Comparison of ENCODE assay signal across 37 cellular contexts in the genomic region with DNA sequence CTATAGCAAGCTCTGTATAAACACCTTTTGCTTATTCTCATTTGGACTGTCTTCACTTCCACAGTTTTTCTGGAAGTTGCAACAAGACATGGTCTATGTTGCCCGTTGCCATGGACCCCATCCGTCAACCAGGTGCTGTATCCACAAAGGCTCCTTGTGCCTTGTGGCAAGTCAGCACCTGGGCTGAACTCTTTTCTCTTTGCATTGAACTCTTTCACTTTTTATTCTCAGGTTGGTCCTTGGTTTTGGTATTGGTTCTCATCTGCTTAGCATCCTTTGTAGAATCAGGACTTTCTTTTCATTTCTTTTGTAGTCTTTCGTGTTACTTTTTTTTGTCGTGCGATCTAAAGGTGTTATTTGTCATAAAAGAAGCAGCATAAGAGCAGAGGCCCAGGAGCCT. TPM values are rescaled to one million over a fixed set of nuclear protein-coding genes. Genes with fewer than 3 reads are reported as not detected.
"Had no signal": no experiment of that assay in that cellular context is flagged by ENCODE, and none has a peak within 500 bp of the region (broad histone marks: within the 10 kb centered on the region; RNA-seq: fewer than 3 reads in every experiment).

No MANE protein-coding gene starts in this region.

- H3K27ac ChIP-seq: adrenal gland, ascending aorta, body of pancreas, brain microvascular endothelial cell, breast epithelium, cardiac muscle cell, colonic mucosa had no signal

- H3K36me3 ChIP-seq: adrenal gland, ascending aorta, brain microvascular endothelial cell, breast epithelium, cardiac muscle cell, colonic mucosa had no signal

- ATAC-seq: activated naive CD4-positive, alpha-beta T cell treated with anti-CD3 and anti-CD28 coated beads, Interleukin-2, amount 50 U/mL, for 72 hours; activated naive CD8-positive, alpha-beta T cell treated with anti-CD3 and anti-CD28 coated beads, Interleukin-2, amount 50 U/mL, for 24 hours; activated T-cell treated with anti-CD3 and anti-CD28 coated beads, Interleukin-2, amount 50 U/mL, for 4 hours; activated T-cell treated with anti-CD3 and anti-CD28 coated beads, Interleukin-2, amount 50 U/mL, for 72 hours; activated T-helper 17 cell treated with anti-CD3 and anti-CD28 coated beads, Interleukin-2, amount 50 U/mL, for 72 hours; body of pancreas had no signal

- H3K4me1 ChIP-seq: adrenal gland, ascending aorta, breast epithelium, colonic mucosa had no signal

- H3K27me3 ChIP-seq: adrenal gland, ascending aorta, body of pancreas, brain microvascular endothelial cell, breast epithelium, cardiac muscle cell, colonic mucosa had no signal

- DNase-seq: activated effector memory CD4-positive, alpha-beta T cell treated with anti-CD3 and anti-CD28 coated beads, Interleukin-2, amount 50 U/mL, for 16 hours; activated effector memory CD4-positive, alpha-beta T cell treated with Interleukin-2 at 50 U/mL for 16 hours; activated gamma-delta T cell; activated gamma-delta T cell treated with Interleukin-2 at 50 U/mL for 16 hours; activated naive CD4-positive, alpha-beta T cell; activated naive CD4-positive, alpha-beta T cell treated with anti-CD3 and anti-CD28 coated beads for 36 hours; activated naive CD4-positive, alpha-beta T cell treated with anti-CD3 and anti-CD28 coated beads, Interleukin-2, amount 10 ng/mL, durations not matched to agents 7 days and 5 days; activated naive CD4-positive, alpha-beta T cell treated with anti-CD3 and anti-CD28 coated beads, Interleukin-2, amount 50 U/mL, for 16 hours; activated naive CD4-positive, alpha-beta T cell treated with Interleukin-2 at 50 U/mL for 16 hours; activated naive CD8-positive, alpha-beta T cell treated with anti-CD3 and anti-CD28 coated beads for 36 hours; activated naive CD8-positive, alpha-beta T cell treated with anti-CD3 and anti-CD28 coated beads, Interleukin-2, amount 10 ng/mL, durations not matched to agents 7 days and 5 days; activated naive CD8-positive, alpha-beta T cell treated with anti-CD3 and anti-CD28 coated beads, Interleukin-2, amount 50 U/mL, for 24 hours; activated T-cell treated with anti-CD3 and anti-CD28 coated beads, Interleukin-2, amount 50 U/mL, for 4 hours; activated T-cell treated with anti-CD3 and anti-CD28 coated beads, Interleukin-2, amount 50 U/mL, for 48 hours; activated T-cell treated with anti-CD3 and anti-CD28 coated beads, Interleukin-2, amount 50 U/mL, for 72 hours; adrenal gland; amniotic stem cell; amygdala; anterior cingulate cortex; aorta; body of pancreas; brain microvascular endothelial cell; caudate nucleus; cerebellar nuclear complex; colonic mucosa had no signal

- H3K9me3 ChIP-seq: adrenal gland, ascending aorta, body of pancreas, breast epithelium, colonic mucosa had no signal

- H3K4me3 ChIP-seq: adrenal gland, ascending aorta, body of pancreas, breast epithelium, cardiac muscle cell, colonic mucosa had no signal

RNA-seq across cellular contexts. Expression of a gene that starts 5.0 kb away (rescaled TPM):
- total RNA-seq: activated naive CD4-positive, alpha-beta T cell treated with anti-CD3 and anti-CD28 coated beads for 36 hours; activated naive CD4-positive, alpha-beta T cell treated with anti-CD3 and anti-CD28 coated beads, Interleukin-2, amount 50 U/mL, for 72 hours; activated naive CD8-positive, alpha-beta T cell treated with anti-CD3 and anti-CD28 coated beads for 36 hours; activated naive CD8-positive, alpha-beta T cell treated with anti-CD3 and anti-CD28 coated beads, Interleukin-2, amount 10 ng/mL, durations not matched to agents 7 days and 5 days; activated T-cell treated with anti-CD3 and anti-CD28 coated beads, Interleukin-2, amount 50 U/mL, for 72 hours; activated T-helper 1 cell treated with anti-CD3 and anti-CD28 coated beads, Interleukin-12 subunit alpha, Interleukin-12 subunit beta, Interleukin-2, Interleukin-4 antibody, amounts not matched to agents 30 ng/mL and 10 ng/mL and 1 ng/mL, durations not matched to agents 14 hours and 24 hours and 36 hours; activated T-helper 17 cell treated with anti-CD3 and anti-CD28 coated beads, Interleukin-2, amount 50 U/mL, for 72 hours; activated T-helper 2 cell treated with anti-CD3 and anti-CD28 coated beads, Interferon-gamma antibody, Interleukin-2, Interleukin-4, amounts not matched to agents 10 μg/mL and 5 μg/mL and 100 μg/mL, durations not matched to agents 14 hours and 24 hours and 36 hours; bronchial epithelial cell; cardiac muscle cell; cardiac septum; cerebellum; chondrocyte had no signal

RNA-seq across cellular contexts. Expression of a gene that starts 32.0 kb away (rescaled TPM):
- total RNA-seq: activated naive CD4-positive, alpha-beta T cell treated with anti-CD3 and anti-CD28 coated beads for 36 hours; activated naive CD4-positive, alpha-beta T cell treated with anti-CD3 and anti-CD28 coated beads, Interleukin-2, amount 50 U/mL, for 72 hours; activated naive CD8-positive, alpha-beta T cell treated with anti-CD3 and anti-CD28 coated beads for 36 hours; activated naive CD8-positive, alpha-beta T cell treated with anti-CD3 and anti-CD28 coated beads, Interleukin-2, amount 10 ng/mL, durations not matched to agents 7 days and 5 days; activated T-cell treated with anti-CD3 and anti-CD28 coated beads, Interleukin-2, amount 50 U/mL, for 4 hours; activated T-cell treated with anti-CD3 and anti-CD28 coated beads, Interleukin-2, amount 50 U/mL, for 72 hours; activated T-helper 1 cell treated with anti-CD3 and anti-CD28 coated beads, Interleukin-12 subunit alpha, Interleukin-12 subunit beta, Interleukin-2, Interleukin-4 antibody, amounts not matched to agents 30 ng/mL and 10 ng/mL and 1 ng/mL, durations not matched to agents 14 hours and 24 hours and 36 hours; activated T-helper 17 cell treated with anti-CD3 and anti-CD28 coated beads, Interleukin-2, amount 50 U/mL, for 72 hours; activated T-helper 2 cell treated with anti-CD3 and anti-CD28 coated beads, Interferon-gamma antibody, Interleukin-2, Interleukin-4, amounts not matched to agents 10 μg/mL and 5 μg/mL and 100 μg/mL, durations not matched to agents 14 hours and 24 hours and 36 hours; adrenal gland; aorta; ascending aorta; astrocyte; body of pancreas; breast epithelium; bronchial epithelial cell; cardiac muscle cell; cardiac septum; cerebellum; chondrocyte; colonic mucosa had no signal

RNA-seq across cellular contexts. Expression of a gene that starts 45.4 kb away (rescaled TPM):
- total RNA-seq: activated naive CD4-positive, alpha-beta T cell treated with anti-CD3 and anti-CD28 coated beads for 36 hours; activated naive CD4-positive, alpha-beta T cell treated with anti-CD3 and anti-CD28 coated beads, Interleukin-2, amount 50 U/mL, for 72 hours; activated naive CD8-positive, alpha-beta T cell treated with anti-CD3 and anti-CD28 coated beads for 36 hours; activated naive CD8-positive, alpha-beta T cell treated with anti-CD3 and anti-CD28 coated beads, Interleukin-2, amount 10 ng/mL, durations not matched to agents 7 days and 5 days; activated T-cell treated with anti-CD3 and anti-CD28 coated beads, Interleukin-2, amount 50 U/mL, for 4 hours; activated T-cell treated with anti-CD3 and anti-CD28 coated beads, Interleukin-2, amount 50 U/mL, for 72 hours; activated T-helper 1 cell treated with anti-CD3 and anti-CD28 coated beads, Interleukin-12 subunit alpha, Interleukin-12 subunit beta, Interleukin-2, Interleukin-4 antibody, amounts not matched to agents 30 ng/mL and 10 ng/mL and 1 ng/mL, durations not matched to agents 14 hours and 24 hours and 36 hours; activated T-helper 17 cell treated with anti-CD3 and anti-CD28 coated beads, Interleukin-2, amount 50 U/mL, for 72 hours; activated T-helper 2 cell treated with anti-CD3 and anti-CD28 coated beads, Interferon-gamma antibody, Interleukin-2, Interleukin-4, amounts not matched to agents 10 μg/mL and 5 μg/mL and 100 μg/mL, durations not matched to agents 14 hours and 24 hours and 36 hours; aorta; ascending aorta; astrocyte; breast epithelium; bronchial epithelial cell; cardiac muscle cell; cardiac septum; cerebellum; chondrocyte had no signal
